Comparison of ENCODE assay signal across 8 cellular contexts in genomic region chr11:93623179-93623578, GRCh38. TPM values are rescaled to one million over a fixed set of nuclear protein-coding genes. Genes with fewer than 3 reads are reported as not detected.
DNase-seq lines count a peak whose midpoint lies in the region; ATAC-seq and TF ChIP-seq lines count a peak whose summit lies in the region.

No MANE protein-coding gene starts in this region.

- H3K27ac ChIP-seq in mesendoderm (ENCODE audit: low read depth, low read length) (no peak overlapping the region), RWPE1 (no peak overlapping the region)

- no peak overlapping the region for H2AK5ac ChIP-seq in mesendoderm (ENCODE audit: low read length)

- no peak overlapping the region for H2BK5ac ChIP-seq in mesendoderm (ENCODE audit: low read length)

- TF ChIP-seq CTCF in NB4 (IDR thresholded peaks at IDR 0.05; ENCODE audit: low read depth, low read length) (no peak), RWPE1 (conservative IDR thresholded peaks at IDR 0.05; ENCODE audit: low read depth) (no peak)

- H3K9ac ChIP-seq in mesendoderm (ENCODE audit: low read length): no peak overlapping the region

- no peak overlapping the region for H3K18ac ChIP-seq in mesendoderm (ENCODE audit: low read length)

- CTCF ChIA-PET in RWPE1 (lab: Yijun Ruan, JAX): interaction anchor here (0.6 kb wide), 1 partner anchor 8 kb away, joined by 3 read pairs; no protein-coding TSS in a partner anchor

- no peak overlapping the region for H3K4ac ChIP-seq in mesendoderm (ENCODE audit: low read depth, low read length)

- H3K56ac ChIP-seq in mesendoderm (ENCODE audit: low read length): no peak overlapping the region

- no peaks in the 10 kb centered on the region for H3K36me3 ChIP-seq in mesendoderm (ENCODE audit: control insufficient read depth, insufficient read depth, low read length)

- H3K4me1 ChIP-seq in mesendoderm (ENCODE audit: control insufficient read depth, low read depth, low read length): peaks cover 14% of the 10 kb centered on the region

- H4K8ac ChIP-seq in mesendoderm (ENCODE audit: low read depth, low read length): no peak overlapping the region

- POLR2A ChIA-PET in RWPE1 (lab: Yijun Ruan, JAX; ENCODE audit: low non-redundant PET): no interaction called here

- no peak overlapping the region for H3K23ac ChIP-seq in mesendoderm (ENCODE audit: low read length)

- DNase-seq in NB4 (ENCODE audit: low read depth) (peak; percentile 84), mesendoderm (peak; percentile 95), NCI-H524 (lab: John Stamatoyannopoulos, UW) (no peak), RWPE1 (ENCODE audit: low spot score) (no peak), NCI-H526 treated with DMSO at 0.1 percent for 48 hours (lab: John Stamatoyannopoulos, UW) (no peak)
- no peak for DNase-seq in activated effector memory CD4-positive, alpha-beta T cell treated with anti-CD3 and anti-CD28 coated beads, Interleukin-2, amount 50 U/mL, for 16 hours

- H3K27me3 ChIP-seq in mesendoderm (ENCODE audit: insufficient read depth, low read length, poor library complexity): no peaks in the 10 kb centered on the region

- WGBS in mesendoderm (ENCODE audit: extremely low coverage, insufficient coverage, low lambda C conversion rate): no CpG with 5 or more reads among the region's 1 CpG

- H3K4me2 ChIP-seq in mesendoderm (ENCODE audit: low read length): no peak overlapping the region

- no peak overlapping the region for H4K5ac ChIP-seq in mesendoderm (ENCODE audit: low read length)

- no peak for TF ChIP-seq POLR2A in NB4 (IDR thresholded peaks at IDR 0.05; ENCODE audit: extremely low read depth, insufficient read length)

- H3K79me2 ChIP-seq in mesendoderm (ENCODE audit: control insufficient read depth, insufficient read depth, low read length): no peaks in the 10 kb centered on the region

- no peak overlapping the region for H2BK15ac ChIP-seq in mesendoderm (replicated peaks; ENCODE audit: low read depth)

- ATAC-seq in GM18873 (IDR thresholded peaks at IDR 0.05; ENCODE audit: low FRiP score, unreplicated experiment) (peak; percentile 82), HG02642 (IDR thresholded peaks at IDR 0.05; ENCODE audit: poor library complexity, unreplicated experiment) (peak; percentile 91)

- no peaks in the 10 kb centered on the region for H3K79me1 ChIP-seq in mesendoderm (ENCODE audit: low read length)

- no peak overlapping the region for H2BK120ac ChIP-seq in mesendoderm (ENCODE audit: low read depth, low read length)

- H3K4me3 ChIP-seq in NB4 (ENCODE audit: low read depth, low read length) (no peak overlapping the region), mesendoderm (ENCODE audit: low read length) (no peak overlapping the region)

RNA-seq across cellular contexts. Expression of gene CEP295, which starts 38.3 kb away (rescaled TPM):
- polyA plus RNA-seq in mesendoderm (2013, experiment 1 of 2): 7.8 TPM
- 7.9 TPM for polyA plus RNA-seq in mesendoderm (2013, experiment 2 of 2)

Comparison
In these comparisons a context has a peak if more than half of its experiments do, and no peak if none do; other contexts are left out.
1. DNase-seq: peak in NB4 (single experiment) and mesendoderm (single experiment); none in NCI-H524 (0 of 2), RWPE1 (single experiment), activated effector memory CD4-positive, alpha-beta T cell treated with anti-CD3 and anti-CD28 coated beads, Interleukin-2, amount 50 U/mL, for 16 hours (single experiment) and NCI-H526 treated with DMSO at 0.1 percent for 48 hours (single experiment).